ENCODE assay signal across 28 cellular contexts in genomic region chr17:74396567-74396966, GRCh38. TPM values are rescaled to one million over a fixed set of nuclear protein-coding genes. Genes with fewer than 3 reads are reported as not detected.
DNase-seq lines count a peak whose midpoint lies in the region; ATAC-seq, FAIRE-seq and TF ChIP-seq lines count a peak whose summit lies in the region.
"Had no signal": no experiment of that assay in that cellular context is flagged by ENCODE, and none has a peak within 500 bp of the region (broad histone marks: within the 10 kb centered on the region; RNA-seq: fewer than 3 reads in every experiment).

No MANE protein-coding gene starts in this region.

- no peaks in the 10 kb centered on the region for H3K36me3 ChIP-seq in psoas muscle (ENCODE audit: insufficient read depth in 1 of 2, low read depth in 1 of 2)
- H3K36me3 ChIP-seq: BE2C; BLaER1 treated with 17β-estradiol and CSF1 and Interleukin-3, amounts not matched to agents 10 nM and 100 nM had no signal

- H3K4me1 Mint-ChIP-seq in activated CD4-positive, alpha-beta memory T cell treated with anti-CD3 and anti-CD28 coated beads for 36 hours (ENCODE audit: low read depth): no peaks in the 10 kb centered on the region
- H3K4me1 Mint-ChIP-seq in activated CD4-positive, alpha-beta memory T cell treated with anti-CD3 and anti-CD28 coated beads, Interleukin-2, amount 10 ng/mL, durations not matched to agents 7 days and 5 days: peaks cover 1% of the 10 kb centered on the region
- H3K4me1 Mint-ChIP-seq: CD4-positive, alpha-beta memory T cell had no signal

- no peaks in the 10 kb centered on the region for H3K27me3 ChIP-seq in psoas muscle (ENCODE audit: insufficient read depth in 3 of 3, low read length in 2 of 3)
- H3K27me3 ChIP-seq: BE2C; BLaER1 treated with 17β-estradiol and CSF1 and Interleukin-3, amounts not matched to agents 10 nM and 100 nM had no signal

- no peak for DNase-seq in activated CD4-positive, alpha-beta memory T cell treated with anti-CD3 and anti-CD28 coated beads for 36 hours
- no peak for DNase-seq in activated CD4-positive, alpha-beta memory T cell treated with anti-CD3 and anti-CD28 coated beads, Interleukin-2, amount 10 ng/mL, durations not matched to agents 7 days and 5 days
- DNase-seq in A549 (ENCODE audit: low read depth in 1 of 2, low spot score in 1 of 2) (no peak), psoas muscle (no peak), amygdala (lab: John Stamatoyannopoulos, UW) (no peak), HUDEP-2 (lab: John Stamatoyannopoulos, UW; ENCODE audit: unreplicated experiment in 76 of 76) (no peak)
- DNase-seq: ACHN; AML-193; BE2C; Calu3; CD4-positive, alpha-beta memory T cell; COR-L47; DMS53; DMS79 treated with DMSO at 0.1 percent for 48 hours; GF-D8; H9; HFFc6 had no signal

- no peaks in the 10 kb centered on the region for H3K36me3 Mint-ChIP-seq in activated CD4-positive, alpha-beta memory T cell treated with anti-CD3 and anti-CD28 coated beads for 36 hours
- no peaks in the 10 kb centered on the region for H3K36me3 Mint-ChIP-seq in activated CD4-positive, alpha-beta memory T cell treated with anti-CD3 and anti-CD28 coated beads, Interleukin-2, amount 10 ng/mL, durations not matched to agents 7 days and 5 days (ENCODE audit: low read depth)
- H3K36me3 Mint-ChIP-seq: CD4-positive, alpha-beta memory T cell had no signal

- ATAC-seq in A549 (no peak), psoas muscle (no peak)
- ATAC-seq: GM23338, HCT116 had no signal

- H3K27me3 Mint-ChIP-seq in activated CD4-positive, alpha-beta memory T cell treated with anti-CD3 and anti-CD28 coated beads for 36 hours: peaks cover 2% of the 10 kb centered on the region
- H3K27me3 Mint-ChIP-seq in activated CD4-positive, alpha-beta memory T cell treated with anti-CD3 and anti-CD28 coated beads, Interleukin-2, amount 10 ng/mL, durations not matched to agents 7 days and 5 days: peaks cover 21% of the 10 kb centered on the region

- POLR2A ChIA-PET in activated CD4-positive, alpha-beta memory T cell treated with anti-CD3 and anti-CD28 coated beads for 36 hours (lab: Charles Lee): no interaction called here
- POLR2A ChIA-PET in activated CD4-positive, alpha-beta memory T cell treated with anti-CD3 and anti-CD28 coated beads, Interleukin-2, amount 10 ng/mL, durations not matched to agents 7 days and 5 days (lab: Charles Lee): no interaction called here
- POLR2A ChIA-PET in A549 (lab: Yijun Ruan, JAX): no interaction called here

- no peak for FAIRE-seq in A549 (lab: Jason Lieb, UNC)
- FAIRE-seq: A204.1, GM12891, GM18507 had no signal

- 64% methylated on average over 4 of the region's 4 CpGs for WGBS in A549 (ENCODE audit: missing lambda C conversion rate)
- WGBS in psoas muscle, 3 donors: 85 to 93% (median 87%) methylated on average over 4 of the region's 4 CpGs

- H3K27ac ChIP-seq in A549 (no peak overlapping the region), psoas muscle (peak overlapping the region; percentile 93)
- H3K27ac ChIP-seq: 22Rv1; BLaER1 treated with 17β-estradiol and CSF1 and Interleukin-3, amounts not matched to agents 10 nM and 100 nM had no signal

- no peak overlapping the region for H3K4me3 Mint-ChIP-seq in activated CD4-positive, alpha-beta memory T cell treated with anti-CD3 and anti-CD28 coated beads for 36 hours
- H3K4me3 Mint-ChIP-seq in activated CD4-positive, alpha-beta memory T cell treated with anti-CD3 and anti-CD28 coated beads, Interleukin-2, amount 10 ng/mL, durations not matched to agents 7 days and 5 days: no peak overlapping the region
- H3K4me3 Mint-ChIP-seq: CD14-positive monocyte; CD4-positive, alpha-beta memory T cell; GM23338; H9; HFFc6 had no signal

- no peak overlapping the region for H3K4me2 ChIP-seq in A549
- H3K4me2 ChIP-seq: BLaER1 treated with 17β-estradiol and CSF1 and Interleukin-3, amounts not matched to agents 10 nM and 100 nM; GM23338 had no signal

- TF ChIP-seq CTCF in A549 (IDR thresholded peaks at IDR 0.05) (no peak), psoas muscle (IDR thresholded peaks at IDR 0.05) (no peak)

- CTCF ChIA-PET in activated CD4-positive, alpha-beta memory T cell treated with anti-CD3 and anti-CD28 coated beads for 36 hours (lab: Charles Lee): no interaction called here
- CTCF ChIA-PET in activated CD4-positive, alpha-beta memory T cell treated with anti-CD3 and anti-CD28 coated beads, Interleukin-2, amount 10 ng/mL, durations not matched to agents 7 days and 5 days (lab: Charles Lee): no interaction called here
- CTCF ChIA-PET in A549 (lab: Yijun Ruan, JAX): interaction anchor here (7.6 to 11.3 kb wide), 2 partner anchors 13 to 61 kb away, joined by 72 to 127 read pairs; no protein-coding TSS in a partner anchor

- no peaks in the 10 kb centered on the region for H3K9me3 Mint-ChIP-seq in activated CD4-positive, alpha-beta memory T cell treated with anti-CD3 and anti-CD28 coated beads for 36 hours
- H3K9me3 Mint-ChIP-seq in activated CD4-positive, alpha-beta memory T cell treated with anti-CD3 and anti-CD28 coated beads, Interleukin-2, amount 10 ng/mL, durations not matched to agents 7 days and 5 days: no peaks in the 10 kb centered on the region

- H3K9me3 ChIP-seq in A549: no peaks in the 10 kb centered on the region
- H3K9me3 ChIP-seq in psoas muscle: no peaks in the 10 kb centered on the region
- H3K9me3 ChIP-seq: BE2C had no signal

- no peak for TF ChIP-seq POLR2A in A549 (IDR thresholded peaks at IDR 0.05; ENCODE audit: low read length)

- intact Hi-C loops in activated CD4-positive, alpha-beta memory T cell treated with anti-CD3 and anti-CD28 coated beads for 36 hours (cut with micrococcal nuclease): no loop called here
- intact Hi-C loops in psoas muscle (cut with DNase I): no loop called here

- peaks cover 5% of the 10 kb centered on the region; the same call in 2 of the 3 replicates for H3K4me1 ChIP-seq in A549
- peaks cover 38% of the 10 kb centered on the region for H3K4me1 ChIP-seq in psoas muscle

- H3K4me3 ChIP-seq in A549 (no peak overlapping the region), psoas muscle (no peak overlapping the region)
- H3K4me3 ChIP-seq: BLaER1 treated with 17β-estradiol and CSF1 and Interleukin-3, amounts not matched to agents 10 nM and 100 nM; GM23338 had no signal

- no peak for TF ChIP-seq RAD21 in A549 (conservative IDR thresholded peaks at IDR 0.05 in 1 of 2, IDR thresholded peaks at IDR 0.05 in 1 of 2)

- no peak for TF ChIP-seq EP300 in A549 (IDR thresholded peaks at IDR 0.05)

- peak overlapping the region; percentile 40 for H3K27ac Mint-ChIP-seq in activated CD4-positive, alpha-beta memory T cell treated with anti-CD3 and anti-CD28 coated beads for 36 hours
- no peak overlapping the region for H3K27ac Mint-ChIP-seq in activated CD4-positive, alpha-beta memory T cell treated with anti-CD3 and anti-CD28 coated beads, Interleukin-2, amount 10 ng/mL, durations not matched to agents 7 days and 5 days
- H3K27ac Mint-ChIP-seq: CD14-positive monocyte; CD4-positive, alpha-beta memory T cell; GM23338; H9; HFFc6 had no signal

TF ChIP-seq in A549, 52 proteins besides CTCF, POLR2A, EP300 and RAD21:
- peak; percentile 61 for TF ChIP-seq ZFP36 (IDR thresholded peaks at IDR 0.05; ENCODE audit: borderline replicate concordance, partially characterized antibody)
- TF ChIP-seq NPAS2 (CRISPR knock-in tag; IDR thresholded peaks at IDR 0.05; ENCODE audit: borderline replicate concordance): no peak

RNA-seq across cellular contexts. Expression of gene GPR142, which starts 29.3 kb away (rescaled TPM):
- total RNA-seq in activated CD4-positive, alpha-beta memory T cell treated with anti-CD3 and anti-CD28 coated beads for 36 hours: not detected
- under 1 TPM in 1 of 2 experiments, not detected in 1; 0.15 TPM for total RNA-seq in activated CD4-positive, alpha-beta memory T cell treated with anti-CD3 and anti-CD28 coated beads, Interleukin-2, amount 10 ng/mL, durations not matched to agents 7 days and 5 days
- polyA plus RNA-seq in A549 (2011; rRNA removed) (not detected in 2 replicates), A549 (2017; fragmentation: RNase III; extraction: RNeasy Plus Mini Kit Qiagen cat#74134 plus additional on column Dnase treatment) (not detected in 3 replicates), psoas muscle (not detected)
- polyA plus RNA-seq in A549 (2012; cell fraction: cytosol; rRNA removed): not detected in 2 replicates
- polyA plus RNA-seq in A549 (2012; cell fraction: nucleus; rRNA removed): 0.05 TPM in 1 of 2 replicates, not detected in the other
- polyA minus RNA-seq in A549 (2011; rRNA and poly(A)+ RNA removed): not detected in 2 replicates
- not detected for total RNA-seq in psoas muscle
- total RNA-seq: Calu3; CD4-positive, alpha-beta memory T cell; Daoy; G401; GM23338; H4; HFFc6 had no signal
- polyA plus RNA-seq: CD14-positive monocyte; CD4-positive, alpha-beta memory T cell; GM23338 had no signal

RNA-seq across cellular contexts. Expression of gene BTBD17, which starts 34.9 kb away (rescaled TPM):
- not detected for total RNA-seq in activated CD4-positive, alpha-beta memory T cell treated with anti-CD3 and anti-CD28 coated beads for 36 hours
- total RNA-seq in activated CD4-positive, alpha-beta memory T cell treated with anti-CD3 and anti-CD28 coated beads, Interleukin-2, amount 10 ng/mL, durations not matched to agents 7 days and 5 days: under 1 TPM in 1 of 2 experiments, not detected in 1; 0.18 TPM
- polyA plus RNA-seq in A549 (2011; rRNA removed) (not detected in 2 replicates), A549 (2017; fragmentation: RNase III; extraction: RNeasy Plus Mini Kit Qiagen cat#74134 plus additional on column Dnase treatment) (not detected in 3 replicates), psoas muscle (not detected)
- not detected in 2 replicates for polyA plus RNA-seq in A549 (2012; cell fraction: cytosol; rRNA removed)
- polyA plus RNA-seq in A549 (2012; cell fraction: nucleus; rRNA removed): not detected in 2 replicates
- polyA minus RNA-seq in A549 (2011; rRNA and poly(A)+ RNA removed): not detected in 2 replicates
- not detected for total RNA-seq in psoas muscle
- total RNA-seq: Calu3; CD4-positive, alpha-beta memory T cell; Daoy; G401; H4; HFFc6 had no signal
- polyA plus RNA-seq: CD14-positive monocyte; CD4-positive, alpha-beta memory T cell had no signal

RNA-seq across cellular contexts. Expression of gene GPRC5C, which starts 35.3 kb away (rescaled TPM):
- under 1 TPM; 0.40 to 0.41 TPM for total RNA-seq in activated CD4-positive, alpha-beta memory T cell treated with anti-CD3 and anti-CD28 coated beads for 36 hours
- total RNA-seq in activated CD4-positive, alpha-beta memory T cell treated with anti-CD3 and anti-CD28 coated beads, Interleukin-2, amount 10 ng/mL, durations not matched to agents 7 days and 5 days: 1 to 10 TPM in 1 of 2 experiments, under 1 TPM in 1; 0.68 to 1.2 TPM
- polyA plus RNA-seq in A549 (2011; rRNA removed) (36.5 and 44.2 TPM in 2 replicates), A549 (2017; fragmentation: RNase III; extraction: RNeasy Plus Mini Kit Qiagen cat#74134 plus additional on column Dnase treatment) (42.4 to 49.2 TPM (median 44.0 TPM) in 3 replicates), psoas muscle (10 to 100 TPM; 42.9 to 47.7 (median 44.8) TPM)
- 49.3 and 76.1 TPM in 2 replicates for polyA plus RNA-seq in A549 (2012; cell fraction: cytosol; rRNA removed)
- polyA plus RNA-seq in A549 (2012; cell fraction: nucleus; rRNA removed): 79.6 and 118 TPM in 2 replicates
- polyA minus RNA-seq in A549 (2011; rRNA and poly(A)+ RNA removed): 47.8 and 50.9 TPM in 2 replicates
- total RNA-seq in psoas muscle: 100 to 1,000 TPM in 2 of 4 donors, 10 to 100 TPM in 2; 57.0 to 123 (median 97.7) TPM
- total RNA-seq: CD4-positive, alpha-beta memory T cell; HFFc6 had no signal
- polyA plus RNA-seq: CD4-positive, alpha-beta memory T cell had no signal

Comparison
In these comparisons a context has a peak if more than half of its experiments do, and no peak if none do; other contexts are left out.
1. RNA of gene GPRC5C, which starts 35.3 kb away (total RNA-seq): 57.0 to 123 TPM in psoas muscle; 0.68 to 1.2 TPM in activated CD4-positive, alpha-beta memory T cell treated with anti-CD3 and anti-CD28 coated beads, Interleukin-2, amount 10 ng/mL, durations not matched to agents 7 days and 5 days and 0.40 to 0.41 TPM in activated CD4-positive, alpha-beta memory T cell treated with anti-CD3 and anti-CD28 coated beads for 36 hours; every median in the first group is over 10 times any median in the second.